ENCODE assay signal across 19 cellular contexts in genomic region chr4:23884261-23884660, GRCh38. TPM values are rescaled to one million over a fixed set of nuclear protein-coding genes. Genes with fewer than 3 reads are reported as not detected.
"Had no signal": no experiment of that assay in that cellular context is flagged by ENCODE, and none has a peak within 500 bp of the region (broad histone marks: within the 10 kb centered on the region; RNA-seq: fewer than 3 reads in every experiment).

No MANE protein-coding gene starts in this region.

- H3K9me3 ChIP-seq: adrenal gland, tibial nerve, uterus had no signal

- H3K27ac ChIP-seq: adrenal gland, tibial nerve, uterus had no signal

- H3K27me3 ChIP-seq: adrenal gland, tibial nerve, uterus had no signal

- H3K4me3 Mint-ChIP-seq: activated B cell treated with CpG ODN at 0.5 μM for 24 hours; activated CD8-positive, alpha-beta T cell treated with anti-CD3 and anti-CD28 coated beads for 36 hours; activated T-cell treated with anti-CD3 and anti-CD28 coated beads, Interleukin-2, amount 50 U/mL, for 4 hours; central memory CD8-positive, alpha-beta T cell; immature natural killer cell; neural crest cell; stimulated activated effector memory CD8-positive, alpha-beta T cell treated with anti-CD3 and anti-CD28 coated beads, Interleukin-12 subunit alpha, Interleukin-12 subunit beta, amount 100 ng/mL, for 72 hours had no signal

- H3K4me1 Mint-ChIP-seq: activated B cell treated with CpG ODN at 0.5 μM for 24 hours; stimulated activated effector memory CD8-positive, alpha-beta T cell treated with anti-CD3 and anti-CD28 coated beads, Interleukin-12 subunit alpha, Interleukin-12 subunit beta, amount 100 ng/mL, for 72 hours had no signal

- H3K27me3 Mint-ChIP-seq: activated B cell treated with CpG ODN at 0.5 μM for 24 hours; central memory CD8-positive, alpha-beta T cell had no signal

- H3K36me3 Mint-ChIP-seq: immature natural killer cell; stimulated activated effector memory CD8-positive, alpha-beta T cell treated with anti-CD3 and anti-CD28 coated beads, Interleukin-12 subunit alpha, Interleukin-12 subunit beta, amount 100 ng/mL, for 72 hours had no signal

- ATAC-seq: activated CD8-positive, alpha-beta T cell treated with anti-CD3 and anti-CD28 coated beads for 36 hours; activated T-cell treated with anti-CD3 and anti-CD28 coated beads, Interleukin-2, amount 50 U/mL, for 4 hours; stimulated activated effector memory CD8-positive, alpha-beta T cell treated with anti-CD3 and anti-CD28 coated beads, Interleukin-12 subunit alpha, Interleukin-12 subunit beta, amount 100 ng/mL, for 72 hours had no signal

- H3K36me3 ChIP-seq: adrenal gland, tibial nerve, uterus had no signal

- H3K4me3 ChIP-seq: adrenal gland, lung, tibial nerve, uterus had no signal

- H3K4me1 ChIP-seq: uterus had no signal

- DNase-seq: activated B cell treated with CpG ODN at 0.5 μM for 24 hours; activated CD4-positive, alpha-beta T cell treated with anti-CD3 and anti-CD28 coated beads for 48 hours; activated CD8-positive, alpha-beta T cell treated with anti-CD3 and anti-CD28 coated beads for 36 hours; activated effector memory CD4-positive, alpha-beta T cell treated with Interleukin-2 at 50 U/mL for 16 hours; activated naive CD4-positive, alpha-beta T cell treated with anti-CD3 and anti-CD28 coated beads, Interleukin-2, amount 50 U/mL, for 16 hours; activated T-cell treated with anti-CD3 and anti-CD28 coated beads, Interleukin-2, amount 50 U/mL, for 4 hours; adrenal gland; cortex of kidney; effector CD4-positive, alpha-beta T cell; foreskin fibroblast; immature natural killer cell; uterus had no signal

- H3K27ac Mint-ChIP-seq: activated B cell treated with CpG ODN at 0.5 μM for 24 hours; activated CD8-positive, alpha-beta T cell treated with anti-CD3 and anti-CD28 coated beads for 36 hours; immature natural killer cell; stimulated activated effector memory CD8-positive, alpha-beta T cell treated with anti-CD3 and anti-CD28 coated beads, Interleukin-12 subunit alpha, Interleukin-12 subunit beta, amount 100 ng/mL, for 72 hours had no signal

RNA-seq across cellular contexts. Expression of gene PPARGC1A, which starts 5.6 kb away (rescaled TPM):
- total RNA-seq: activated B cell treated with CpG ODN at 0.5 μM for 24 hours; activated CD8-positive, alpha-beta T cell treated with anti-CD3 and anti-CD28 coated beads for 36 hours; pulmonary artery endothelial cell; T-helper 2 cell treated with Interferon-gamma antibody and Interleukin-4, amounts not matched to agents 100 ng/mL and 5 ng/mL, for 36 hours had no signal
- polyA plus RNA-seq: immature natural killer cell had no signal
